In genomic region chr12:131207261-131207660, GRCh38 we compare ENCODE assay signal across 8 cellular contexts.
A peak's percentile ranks its signal among the peaks of the same experiment; 100 is the strongest.
DNase-seq lines count a peak whose midpoint lies in the region; ATAC-seq and TF ChIP-seq lines count a peak whose summit lies in the region.
"Not testable (repeated sequence)": the region's sequence is repeated elsewhere in the genome, so short reads cannot be mapped to it uniquely, and the experiment has no call there.

No MANE protein-coding gene starts in this region.

- H4K20me1 ChIP-seq in GM23338 (replicated peaks; ENCODE audit: insufficient read depth): not testable (repeated sequence)

- H3K36me3 ChIP-seq in GM23338 (ENCODE audit: insufficient read depth); aorta (ENCODE audit: control insufficient read depth in 1 of 2, insufficient read depth in 2 of 2, low read length in 1 of 2): not testable (repeated sequence)

- intact Hi-C loops in sciatic nerve (cut with DNase I); aorta (cut with DNase I): not testable (repeated sequence)

- 73 to 82% methylated on average over 14 to 15 of the region's 15 CpGs for WGBS in aorta, 2 donors

- not testable (repeated sequence) for H3F3A ChIP-seq in GM23338 (replicated peaks; ENCODE audit: low read depth)

- H3K4me3 ChIP-seq in GM23338; aorta (ENCODE audit: low read length in 2 of 2): not testable (repeated sequence)

- H3K4me1 Mint-ChIP-seq in GM23338; type B pancreatic cell (ENCODE audit: unreplicated experiment): not testable (repeated sequence)

- H3K4me3 Mint-ChIP-seq in GM23338, type B pancreatic cell: not testable (repeated sequence)

- TF ChIP-seq CTCF in GM23338 (conservative IDR thresholded peaks at IDR 0.05; ENCODE audit: low read depth in 2 of 2); type B pancreatic cell (conservative IDR thresholded peaks at IDR 0.05): not testable (repeated sequence)

- H3K9me3 ChIP-seq in aorta (ENCODE audit: control insufficient read depth, low read length): not testable (repeated sequence)

- not testable (repeated sequence) for H3K27ac ChIP-seq in GM23338 (ENCODE audit: low read depth); aorta (ENCODE audit: low read depth in 1 of 2, low read length in 2 of 2)

- DNase-seq in GM23338 (ENCODE audit: low spot score): not testable (repeated sequence)
- DNase-seq in activated effector memory CD4-positive, alpha-beta T cell treated with anti-CD3 and anti-CD28 coated beads, Interleukin-2, amount 50 U/mL, for 16 hours: peak; percentile 25
- DNase-seq in ecto neural progenitor cell (ENCODE audit: low spot score) (peak; percentile 14), islet precursor cell (peak; percentile 43), mesenteric fat pad (ENCODE audit: low spot score) (peak; percentile 74), sciatic nerve (ENCODE audit: low spot score) (peak; percentile 45), type B pancreatic cell (ENCODE audit: extremely low spot score, unreplicated experiment) (peak; percentile 54), aorta (peak in 1 of 2 donors; percentile 39)

- H3K27me3 ChIP-seq in GM23338 (ENCODE audit: insufficient read depth); aorta (ENCODE audit: control insufficient read depth in 1 of 2, insufficient read depth in 2 of 2, low read length in 1 of 2): not testable (repeated sequence)

- H2AFZ ChIP-seq in GM23338: not testable (repeated sequence)

- H3K9me2 ChIP-seq in GM23338 (ENCODE audit: insufficient read depth): not testable (repeated sequence)

- not testable (repeated sequence) for H3K4me2 ChIP-seq in GM23338

- not testable (repeated sequence) for H3K27me3 Mint-ChIP-seq in GM23338 (ENCODE audit: insufficient read depth, low read depth, poor library complexity); type B pancreatic cell

- H3K27ac Mint-ChIP-seq in GM23338, type B pancreatic cell: not testable (repeated sequence)

- H3K79me2 ChIP-seq in GM23338 (replicated peaks; ENCODE audit: insufficient read depth): not testable (repeated sequence)

- H3K36me3 Mint-ChIP-seq in GM23338 (ENCODE audit: low read depth); type B pancreatic cell: not testable (repeated sequence)

- H3K4me1 ChIP-seq in GM23338 (ENCODE audit: insufficient read depth); aorta (ENCODE audit: control insufficient read depth in 1 of 2, insufficient read depth in 2 of 2, low read length in 2 of 2): not testable (repeated sequence)

- ATAC-seq in GM23338 (peak; percentile 20; the same call in 2 of the 3 replicates), aorta (ENCODE audit: low FRiP score) (peak; percentile 28)
- not testable (repeated sequence) for ATAC-seq in sciatic nerve

- H3K9me3 Mint-ChIP-seq in GM23338, type B pancreatic cell: not testable (repeated sequence)
